In genomic region chr13:53340505-53341143, GRCh38 we compare ENCODE assay signal across 19 cellular contexts.
"Had no signal": no experiment of that assay in that cellular context is flagged by ENCODE, and none has a peak within 500 bp of the region (broad histone marks: within the 10 kb centered on the region; RNA-seq: fewer than 3 reads in every experiment).

No MANE protein-coding gene starts in this region.

- ATAC-seq: Panc1, PC-3 had no signal

- H3K27ac ChIP-seq: RWPE1 had no signal

- DNase-seq: KBM-7, MV-4-11, NCI-H1048, NCI-H1105, NCI-H1417, NCI-H1436 treated with DMSO at 0.1 percent for 48 hours, NCI-H1694, NCI-H187 treated with DMSO at 0.1 percent for 48 hours, NCI-H2029 treated with DMSO at 0.1 percent for 48 hours, NCI-H2227 treated with DMSO at 0.1 percent for 48 hours, NCI-H524, NCI-H526 treated with DMSO at 0.1 percent for 48 hours, NCI-H748 treated with DMSO at 0.1 percent for 48 hours, PC-3, SHP77, SK-N-SH, SW 1271 had no signal

- H3K9ac ChIP-seq: SK-N-SH had no signal

- H3K9me3 ChIP-seq: SK-N-SH had no signal

- H3K4me2 ChIP-seq: SK-N-SH had no signal
